1 cellular context compared by ENCODE assay signal in genomic region chr19:45592366-45592765, GRCh38.
TF ChIP-seq lines count a peak whose summit lies in the region.

No MANE protein-coding gene starts in this region.

TF ChIP-seq in SK-N-SH, 30 proteins besides CTCF, POLR2A, EP300 and RAD21:
- TF ChIP-seq TEAD4 (IDR thresholded peaks at IDR 0.05; ENCODE audit: borderline replicate concordance, insufficient read depth) = no peak
- no peak for TF ChIP-seq IRF3 (IDR thresholded peaks at IDR 0.05; ENCODE audit: low read depth, low read length)
- TF ChIP-seq RXRA (IDR thresholded peaks at IDR 0.05; ENCODE audit: borderline replicate concordance, low read depth) = no peak
- TF ChIP-seq MAX (IDR thresholded peaks at IDR 0.05; ENCODE audit: low read depth) = no peak
